In the genomic region with DNA sequence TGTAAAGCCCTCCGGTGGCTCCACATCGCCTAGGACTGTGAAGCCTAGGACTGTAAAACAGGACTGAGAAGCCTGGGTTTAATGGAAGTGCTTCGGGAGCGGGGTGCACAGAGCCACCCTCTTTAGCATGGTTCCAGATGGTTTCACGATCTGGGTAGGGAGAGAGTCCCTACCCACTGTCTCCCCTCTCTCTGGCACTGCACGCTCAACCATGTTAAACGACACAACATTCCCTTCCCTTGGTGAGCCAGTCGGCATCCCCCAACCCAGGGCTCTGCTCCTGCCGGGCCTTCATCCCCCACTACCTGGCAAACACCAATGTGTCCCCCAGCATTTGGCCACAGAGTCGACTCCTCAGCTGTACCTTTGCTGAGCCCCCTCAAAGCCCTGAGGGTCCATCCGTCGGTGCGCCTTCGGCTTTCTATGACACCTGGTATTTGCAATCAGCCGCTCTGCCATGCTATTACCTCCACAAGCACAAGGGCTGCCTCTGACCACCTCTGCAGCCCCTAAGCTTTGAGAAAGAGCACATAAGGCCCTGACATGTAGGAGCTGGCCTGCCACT, we compare ENCODE assay signal across 8 cellular contexts. TPM values are rescaled to one million over a fixed set of nuclear protein-coding genes. Genes with fewer than 3 reads are reported as not detected.
A peak's percentile ranks its signal among the peaks of the same experiment; 100 is the strongest.
DNase-seq lines count a peak whose midpoint lies in the region; ATAC-seq and TF ChIP-seq lines count a peak whose summit lies in the region.

No MANE protein-coding gene starts in this region.

- no peak for TF ChIP-seq CTCF in HL-60 (IDR thresholded peaks at IDR 0.05; ENCODE audit: insufficient read depth, low read length)

- H3K4me3 ChIP-seq in HL-60 (replicated peaks; ENCODE audit: insufficient read depth, low read length) (peak overlapping the region; percentile 98), iPS-18c (ENCODE audit: insufficient read depth, low read depth, low read length) (peak overlapping the region; percentile 91)

- H3K4me3 Mint-ChIP-seq in activated naive CD8-positive, alpha-beta T cell treated with anti-CD3 and anti-CD28 coated beads for 36 hours = peak overlapping the region; percentile 93
- H3K4me3 Mint-ChIP-seq in stimulated activated memory B cell treated with anti-CD40 and anti-IgM and Interleukin-4, amounts not matched to agents 10 μg/mL and 1 μg/mL and 100 μg/mL, for 72 hours = peak overlapping the region; percentile 93

- DNase-seq in HL-60 (ENCODE audit: low read depth in 1 of 2, low spot score in 1 of 2) (no peak), putamen (ENCODE audit: low spot score) (no peak)
- no peak for DNase-seq in activated naive CD8-positive, alpha-beta T cell treated with anti-CD3 and anti-CD28 coated beads for 36 hours
- DNase-seq in stimulated activated CD4-positive, alpha-beta T cell treated with anti-CD3 and anti-CD28 coated beads, Interleukin-2, amount 100 ng/mL, for 48 hours = no peak

- no peak for ATAC-seq in stimulated activated memory B cell treated with anti-CD40 and anti-IgM and Interleukin-4, amounts not matched to agents 10 μg/mL and 1 μg/mL and 100 μg/mL, for 72 hours
- ATAC-seq in GM21381 (IDR thresholded peaks at IDR 0.05; ENCODE audit: unreplicated experiment) (no peak), HG03378 (IDR thresholded peaks at IDR 0.05; ENCODE audit: unreplicated experiment) (no peak)

- H3K27ac ChIP-seq in HL-60 (replicated peaks) = peak overlapping the region; percentile 62; the same call in 1 of the 2 replicates

- peak overlapping the region; percentile 91 for H3K27ac Mint-ChIP-seq in activated naive CD8-positive, alpha-beta T cell treated with anti-CD3 and anti-CD28 coated beads for 36 hours
- peak overlapping the region; percentile 92 for H3K27ac Mint-ChIP-seq in stimulated activated memory B cell treated with anti-CD40 and anti-IgM and Interleukin-4, amounts not matched to agents 10 μg/mL and 1 μg/mL and 100 μg/mL, for 72 hours

- no peaks in the 10 kb centered on the region for H3K9me3 ChIP-seq in iPS-18c (ENCODE audit: control insufficient read depth, insufficient read depth, low read length)

- H3K36me3 Mint-ChIP-seq in activated naive CD8-positive, alpha-beta T cell treated with anti-CD3 and anti-CD28 coated beads for 36 hours = peaks cover 11% of the 10 kb centered on the region
- peaks cover 34% of the 10 kb centered on the region for H3K36me3 Mint-ChIP-seq in stimulated activated memory B cell treated with anti-CD40 and anti-IgM and Interleukin-4, amounts not matched to agents 10 μg/mL and 1 μg/mL and 100 μg/mL, for 72 hours

- no peaks in the 10 kb centered on the region for H3K9me3 Mint-ChIP-seq in activated naive CD8-positive, alpha-beta T cell treated with anti-CD3 and anti-CD28 coated beads for 36 hours
- H3K9me3 Mint-ChIP-seq in stimulated activated memory B cell treated with anti-CD40 and anti-IgM and Interleukin-4, amounts not matched to agents 10 μg/mL and 1 μg/mL and 100 μg/mL, for 72 hours = no peaks in the 10 kb centered on the region

- peaks cover 27% of the 10 kb centered on the region for H3K4me1 Mint-ChIP-seq in activated naive CD8-positive, alpha-beta T cell treated with anti-CD3 and anti-CD28 coated beads for 36 hours
- H3K4me1 Mint-ChIP-seq in stimulated activated memory B cell treated with anti-CD40 and anti-IgM and Interleukin-4, amounts not matched to agents 10 μg/mL and 1 μg/mL and 100 μg/mL, for 72 hours = peaks cover 36% of the 10 kb centered on the region

- H3K27me3 Mint-ChIP-seq in activated naive CD8-positive, alpha-beta T cell treated with anti-CD3 and anti-CD28 coated beads for 36 hours = no peaks in the 10 kb centered on the region
- H3K27me3 Mint-ChIP-seq in stimulated activated memory B cell treated with anti-CD40 and anti-IgM and Interleukin-4, amounts not matched to agents 10 μg/mL and 1 μg/mL and 100 μg/mL, for 72 hours = no peaks in the 10 kb centered on the region

- no peaks in the 10 kb centered on the region for H3K27me3 ChIP-seq in HL-60 (ENCODE audit: insufficient read depth, poor library complexity, severe bottlenecking)

RNA-seq across cellular contexts. Expression of a gene that starts 1.1 kb away (rescaled TPM):
- 100 to 1,000 TPM; 155 to 158 TPM for total RNA-seq in activated naive CD8-positive, alpha-beta T cell treated with anti-CD3 and anti-CD28 coated beads for 36 hours

RNA-seq across cellular contexts. Expression of a gene that starts 5.4 kb away (rescaled TPM):
- not detected for total RNA-seq in activated naive CD8-positive, alpha-beta T cell treated with anti-CD3 and anti-CD28 coated beads for 36 hours
